In genomic region chr3:196697270-196697669, GRCh38 we compare ENCODE assay signal across 35 cellular contexts.
"Had no signal": no experiment of that assay in that cellular context is flagged by ENCODE, and none has a peak within 500 bp of the region (broad histone marks: within the 10 kb centered on the region; RNA-seq: fewer than 3 reads in every experiment).

No MANE protein-coding gene starts in this region.

- H3K4me1 ChIP-seq: ascending aorta, Peyer's patch, SJSA1 had no signal

- H3K4me3 Mint-ChIP-seq: activated CD4-positive, alpha-beta T cell treated with anti-CD3 and anti-CD28 coated beads for 36 hours; activated CD4-positive, alpha-beta T cell treated with anti-CD3 and anti-CD28 coated beads, Interleukin-2, amount 10 ng/mL, durations not matched to agents 7 days and 5 days; activated CD8-positive, alpha-beta T cell treated with anti-CD3 and anti-CD28 coated beads, Interleukin-2, amount 10 ng/mL, durations not matched to agents 7 days and 5 days; activated naive CD4-positive, alpha-beta T cell treated with anti-CD3 and anti-CD28 coated beads, Interleukin-2, amount 50 U/mL, for 24 hours; activated naive CD8-positive, alpha-beta T cell treated with anti-CD3 and anti-CD28 coated beads, Interleukin-2, amount 10 ng/mL, durations not matched to agents 7 days and 5 days; activated T-cell treated with anti-CD3 and anti-CD28 coated beads, Interleukin-2, amount 50 U/mL, for 24 hours; central memory CD8-positive, alpha-beta T cell; T-helper 1 cell treated with Interleukin-12 subunit alpha and Interleukin-12 subunit beta and Interleukin-4 antibody, amounts not matched to agents 30 μg/mL and 1 μg/mL, for 36 hours; T-helper 2 cell treated with Interferon-gamma antibody and Interleukin-4, amounts not matched to agents 5 μg/mL and 100 μg/mL, for 36 hours had no signal

- H3K27ac Mint-ChIP-seq: activated CD4-positive, alpha-beta T cell treated with anti-CD3 and anti-CD28 coated beads for 36 hours; activated CD4-positive, alpha-beta T cell treated with anti-CD3 and anti-CD28 coated beads, Interleukin-2, amount 10 ng/mL, durations not matched to agents 7 days and 5 days; activated CD8-positive, alpha-beta T cell treated with anti-CD3 and anti-CD28 coated beads, Interleukin-2, amount 10 ng/mL, durations not matched to agents 7 days and 5 days; activated naive CD8-positive, alpha-beta T cell treated with anti-CD3 and anti-CD28 coated beads, Interleukin-2, amount 10 ng/mL, durations not matched to agents 7 days and 5 days; activated T-cell treated with anti-CD3 and anti-CD28 coated beads, Interleukin-2, amount 50 U/mL, for 24 hours; activated T-helper 2 cell treated with anti-CD3 and anti-CD28 coated beads, Interferon-gamma antibody, Interleukin-2, Interleukin-4, amounts not matched to agents 10 μg/mL and 5 μg/mL and 100 μg/mL, durations not matched to agents 14 hours and 24 hours and 36 hours; T-helper 1 cell treated with Interleukin-12 subunit alpha and Interleukin-12 subunit beta and Interleukin-4 antibody, amounts not matched to agents 30 μg/mL and 1 μg/mL, for 36 hours; T-helper 2 cell treated with Interferon-gamma antibody and Interleukin-4, amounts not matched to agents 5 μg/mL and 100 μg/mL, for 36 hours had no signal

- H3K4me1 Mint-ChIP-seq: activated naive CD4-positive, alpha-beta T cell treated with anti-CD3 and anti-CD28 coated beads, Interleukin-2, amount 50 U/mL, for 24 hours had no signal

- ATAC-seq: activated CD4-positive, alpha-beta T cell treated with anti-CD3 and anti-CD28 coated beads for 36 hours; activated CD4-positive, CD25-positive, alpha-beta regulatory T cell treated with anti-CD3 and anti-CD28 coated beads, Interleukin-2, amount 50 U/mL, for 24 hours; activated CD8-positive, alpha-beta T cell treated with anti-CD3 and anti-CD28 coated beads, Interleukin-2, amount 10 ng/mL, durations not matched to agents 7 days and 5 days; K562; PC-3 had no signal

- H3K27me3 ChIP-seq: ascending aorta, cardiac muscle cell, MG63, Peyer's patch, SJSA1 had no signal

- H3K27ac ChIP-seq: ascending aorta, cardiac muscle cell, Peyer's patch, SJSA1 had no signal

- H3K9ac ChIP-seq: SK-N-SH had no signal

- DNase-seq: activated CD4-positive, alpha-beta T cell treated with anti-CD3 and anti-CD28 coated beads for 36 hours; activated CD4-positive, alpha-beta T cell treated with anti-CD3 and anti-CD28 coated beads, Interleukin-2, amount 10 ng/mL, durations not matched to agents 7 days and 5 days; activated CD4-positive, alpha-beta T cell treated with anti-CD3 and anti-CD28 coated beads, Interleukin-2, amount 50 U/mL, for 48 hours; activated CD8-positive, alpha-beta T cell treated with anti-CD3 and anti-CD28 coated beads, Interleukin-2, amount 10 ng/mL, durations not matched to agents 7 days and 5 days; activated gamma-delta T cell; activated naive CD4-positive, alpha-beta T cell treated with Interleukin-2 at 50 U/mL for 16 hours; activated naive CD8-positive, alpha-beta T cell treated with anti-CD3 and anti-CD28 coated beads, Interleukin-2, amount 10 ng/mL, durations not matched to agents 7 days and 5 days; activated T-cell treated with anti-CD3 and anti-CD28 coated beads, Interleukin-2, amount 50 U/mL, for 24 hours; amygdala; MG63; NCI-H1092 treated with DMSO at 0.1 percent for 48 hours; NCI-H1417; NCI-H146; NCI-H187; NCI-H2029 treated with DMSO at 0.1 percent for 48 hours; NCI-H2107; NCI-H2171; NCI-H510A treated with DMSO at 0.1 percent for 48 hours; NCI-H526 treated with DMSO at 0.1 percent for 48 hours; NCI-H82; PC-3; Peyer's patch; RPMI8226; SHP77 treated with DMSO at 0.1 percent for 48 hours; SK-N-SH had no signal

- H3K36me3 ChIP-seq: ascending aorta, cardiac muscle cell, MG63, Peyer's patch, SJSA1 had no signal

- H3K36me3 Mint-ChIP-seq: activated naive CD4-positive, alpha-beta T cell treated with anti-CD3 and anti-CD28 coated beads, Interleukin-2, amount 50 U/mL, for 24 hours; activated naive CD8-positive, alpha-beta T cell treated with anti-CD3 and anti-CD28 coated beads, Interleukin-2, amount 10 ng/mL, durations not matched to agents 7 days and 5 days had no signal

- H3K9me3 ChIP-seq: ascending aorta, MG63, Peyer's patch, SJSA1, SK-N-SH had no signal

- H3K4me3 ChIP-seq: ascending aorta, cardiac muscle cell, K562, MG63, Peyer's patch, SJSA1 had no signal

- H3K27me3 Mint-ChIP-seq: activated CD4-positive, alpha-beta T cell treated with anti-CD3 and anti-CD28 coated beads for 36 hours; activated naive CD4-positive, alpha-beta T cell treated with anti-CD3 and anti-CD28 coated beads, Interleukin-2, amount 50 U/mL, for 24 hours; activated naive CD8-positive, alpha-beta T cell treated with anti-CD3 and anti-CD28 coated beads, Interleukin-2, amount 10 ng/mL, durations not matched to agents 7 days and 5 days; activated T-cell treated with anti-CD3 and anti-CD28 coated beads, Interleukin-2, amount 50 U/mL, for 24 hours; central memory CD8-positive, alpha-beta T cell had no signal

- H3K4me2 ChIP-seq: SK-N-SH had no signal

- H3K9me3 Mint-ChIP-seq: activated CD4-positive, alpha-beta T cell treated with anti-CD3 and anti-CD28 coated beads, Interleukin-2, amount 10 ng/mL, durations not matched to agents 7 days and 5 days; activated naive CD4-positive, alpha-beta T cell treated with anti-CD3 and anti-CD28 coated beads, Interleukin-2, amount 50 U/mL, for 24 hours; activated naive CD8-positive, alpha-beta T cell treated with anti-CD3 and anti-CD28 coated beads, Interleukin-2, amount 10 ng/mL, durations not matched to agents 7 days and 5 days; activated T-cell treated with anti-CD3 and anti-CD28 coated beads, Interleukin-2, amount 50 U/mL, for 24 hours; activated T-helper 2 cell treated with anti-CD3 and anti-CD28 coated beads, Interferon-gamma antibody, Interleukin-2, Interleukin-4, amounts not matched to agents 10 μg/mL and 5 μg/mL and 100 μg/mL, durations not matched to agents 14 hours and 24 hours and 36 hours; central memory CD8-positive, alpha-beta T cell; T-helper 1 cell treated with Interleukin-12 subunit alpha and Interleukin-12 subunit beta and Interleukin-4 antibody, amounts not matched to agents 30 μg/mL and 1 μg/mL, for 36 hours; T-helper 2 cell treated with Interferon-gamma antibody and Interleukin-4, amounts not matched to agents 5 μg/mL and 100 μg/mL, for 36 hours had no signal
